8 cellular contexts compared by ENCODE assay signal in genomic region chr20:34558320-34559202, GRCh38. TPM values are rescaled to one million over a fixed set of nuclear protein-coding genes. Genes with fewer than 3 reads are reported as not detected.
DNase-seq lines count a peak whose midpoint lies in the region; ATAC-seq lines count a peak whose summit lies in the region.

MAP1LC3A (plus strand) TSS chr20:34558718; CDS start chr20:34558869, 151 bp downstream.

- no peaks in the 10 kb centered on the region for H3K36me3 ChIP-seq in ES-I3 (ENCODE audit: insufficient read depth, low read length)
- peaks cover 7% of the 10 kb centered on the region for H3K36me3 ChIP-seq in SJSA1
- H3K36me3 ChIP-seq in subcutaneous abdominal adipose tissue (ENCODE audit: control insufficient read depth in 5 of 5, insufficient read depth in 5 of 5, low read length in 5 of 5): peaks cover 0 to 5% (median 4%) of the 10 kb centered on the region in 5 donors

- H3K9ac ChIP-seq in ES-I3 (ENCODE audit: low read depth, low read length) (peak within 1 kb of the TSS; percentile 83), subcutaneous abdominal adipose tissue (ENCODE audit: low read length in 5 of 5) (peak within 1 kb of the TSS; percentile 77 to 87 (median 85))

- H3K4me3 ChIP-seq in SJSA1 (peak within 1 kb of the TSS; percentile 61), subcutaneous abdominal adipose tissue (ENCODE audit: low read depth in 1 of 5, low read length in 5 of 5) (peak within 1 kb of the TSS; percentile 73 to 85 (median 79))

- H3K27me3 ChIP-seq in SJSA1 (replicated peaks) (no peaks in the 10 kb centered on the region), subcutaneous abdominal adipose tissue (ENCODE audit: control insufficient read depth in 5 of 5, insufficient read depth in 4 of 5, low read length in 5 of 5) (no peaks in the 10 kb centered on the region)

- H3K27ac ChIP-seq in SJSA1 (peak within 1 kb of the TSS; percentile 87), subcutaneous abdominal adipose tissue (ENCODE audit: low read depth, low read length) (peak within 1 kb of the TSS; percentile 62)

- H3K27ac Mint-ChIP-seq in activated naive CD8-positive, alpha-beta T cell treated with anti-CD3 and anti-CD28 coated beads, Interleukin-2, amount 10 ng/mL, durations not matched to agents 7 days and 5 days: peak within 1 kb of the TSS; percentile 84

- no peaks in the 10 kb centered on the region for H3K27me3 Mint-ChIP-seq in activated naive CD8-positive, alpha-beta T cell treated with anti-CD3 and anti-CD28 coated beads, Interleukin-2, amount 10 ng/mL, durations not matched to agents 7 days and 5 days

- H3K9me3 ChIP-seq in ES-I3 (ENCODE audit: control insufficient read depth, insufficient read depth, low read length): no peaks in the 10 kb centered on the region
- no peaks in the 10 kb centered on the region for H3K9me3 ChIP-seq in SJSA1 (replicated peaks)
- H3K9me3 ChIP-seq in subcutaneous abdominal adipose tissue (ENCODE audit: control insufficient read depth in 5 of 5, low read length in 5 of 5): no peaks in the 10 kb centered on the region

- H3K9me3 Mint-ChIP-seq in activated naive CD8-positive, alpha-beta T cell treated with anti-CD3 and anti-CD28 coated beads, Interleukin-2, amount 10 ng/mL, durations not matched to agents 7 days and 5 days: no peaks in the 10 kb centered on the region

- H3K4me3 Mint-ChIP-seq in activated naive CD8-positive, alpha-beta T cell treated with anti-CD3 and anti-CD28 coated beads, Interleukin-2, amount 10 ng/mL, durations not matched to agents 7 days and 5 days: peak within 1 kb of the TSS; percentile 85

- no peaks in the 10 kb centered on the region for H3K36me3 Mint-ChIP-seq in activated naive CD8-positive, alpha-beta T cell treated with anti-CD3 and anti-CD28 coated beads, Interleukin-2, amount 10 ng/mL, durations not matched to agents 7 days and 5 days

- ATAC-seq in HG03025 (IDR thresholded peaks at IDR 0.05; ENCODE audit: low FRiP score, unreplicated experiment): peak; percentile 45
- peak; percentile 79 for ATAC-seq in activated naive CD8-positive, alpha-beta T cell treated with anti-CD3 and anti-CD28 coated beads, Interleukin-2, amount 10 ng/mL, durations not matched to agents 7 days and 5 days (ENCODE audit: low read depth)
- ATAC-seq in HG02938 (IDR thresholded peaks at IDR 0.05; ENCODE audit: unreplicated experiment): no peak

- DNase-seq in SJSA1 (ENCODE audit: low read depth in 1 of 2, low spot score in 2 of 2) (peak; percentile 93 to 96), glomerular visceral epithelial cell (ENCODE audit: extremely low spot score) (peak; percentile 46), occipital lobe (lab: John Stamatoyannopoulos, UW) (peak; percentile 86)
- peak; percentile 94 for DNase-seq in activated naive CD8-positive, alpha-beta T cell treated with anti-CD3 and anti-CD28 coated beads, Interleukin-2, amount 10 ng/mL, durations not matched to agents 7 days and 5 days

- POLR2A ChIA-PET in activated naive CD8-positive, alpha-beta T cell treated with anti-CD3 and anti-CD28 coated beads, Interleukin-2, amount 10 ng/mL, durations not matched to agents 7 days and 5 days (lab: Charles Lee): interaction anchor here (0.6 to 1.4 kb wide), 7 partner anchors 9 to 446 kb away, joined by 3 to 4 read pairs (median 3); partner anchors contain the start of genes EIF2S2 and TP53INP2

- H3K4me1 Mint-ChIP-seq in activated naive CD8-positive, alpha-beta T cell treated with anti-CD3 and anti-CD28 coated beads, Interleukin-2, amount 10 ng/mL, durations not matched to agents 7 days and 5 days: peaks cover 7% of the 10 kb centered on the region

- H3K4me1 ChIP-seq in ES-I3 (ENCODE audit: insufficient read depth, low read length) (no peaks in the 10 kb centered on the region), SJSA1 (replicated peaks) (peaks cover 8% of the 10 kb centered on the region), subcutaneous abdominal adipose tissue (ENCODE audit: control insufficient read depth in 5 of 5, insufficient read depth in 5 of 5, low read length in 5 of 5) (peaks cover 0 to 20% (median 11%) of the 10 kb centered on the region in 5 donors)

RNA-seq across cellular contexts. Expression of gene MAP1LC3A, which starts in this region (rescaled TPM):
- total RNA-seq in SJSA1 (2014; rRNA removed; shearing (Covaris generic)): 54.1 and 64.5 TPM in 2 replicates
- total RNA-seq in activated naive CD8-positive, alpha-beta T cell treated with anti-CD3 and anti-CD28 coated beads, Interleukin-2, amount 10 ng/mL, durations not matched to agents 7 days and 5 days: 1 to 10 TPM in 1 of 2 experiments, under 1 TPM in 1; 0.99 to 1.9 TPM
- total RNA-seq in occipital lobe: 30.7 TPM

Comparison
In these comparisons a context has a peak if more than half of its experiments do, and no peak if none do; other contexts are left out.
1. RNA of gene MAP1LC3A (total RNA-seq): 54.1 to 64.5 TPM in SJSA1 and 30.7 TPM in occipital lobe (single experiment); 0.99 to 1.9 TPM in activated naive CD8-positive, alpha-beta T cell treated with anti-CD3 and anti-CD28 coated beads, Interleukin-2, amount 10 ng/mL, durations not matched to agents 7 days and 5 days; every median in the first group is over 10 times any median in the second.
2. Peak in every context shown above with its lines, with median percentiles within 50 percentile points of each other: DNase-seq.